ENCODE assay signal across 8 cellular contexts in genomic region chr14:21090194-21090939, GRCh38. TPM values are rescaled to one million over a fixed set of nuclear protein-coding genes. Genes with fewer than 3 reads are reported as not detected.
DNase-seq lines count a peak whose midpoint lies in the region; ATAC-seq and TF ChIP-seq lines count a peak whose summit lies in the region.

No MANE protein-coding gene starts in this region.

- H3K9me3 ChIP-seq in OCI-LY1 (ENCODE audit: low read length): no peaks in the 10 kb centered on the region

- H3K4me1 ChIP-seq in OCI-LY1 (ENCODE audit: insufficient read depth, low read length, severe bottlenecking): peaks cover 4% of the 10 kb centered on the region

- no peak overlapping the region for H3K4me2 ChIP-seq in OCI-LY1 (ENCODE audit: low read length)

- no peak overlapping the region for H3K27ac ChIP-seq in OCI-LY1 (ENCODE audit: low read depth, low read length, poor library complexity, severe bottlenecking)

- no peaks in the 10 kb centered on the region for H3K27me3 ChIP-seq in OCI-LY1 (ENCODE audit: insufficient read depth, low read length)

- no peaks in the 10 kb centered on the region for H3K9me3 Mint-ChIP-seq in osteocyte (ENCODE audit: unreplicated experiment)
- H3K9me3 Mint-ChIP-seq in natural killer cell treated with Interleukin-12 subunit alpha and Interleukin-12 subunit beta and Interleukin-15 and Interleukin-18, amount 100 ng/mL, for 72 hours: no peaks in the 10 kb centered on the region

- peaks cover 26% of the 10 kb centered on the region for H3K36me3 Mint-ChIP-seq in osteocyte (ENCODE audit: unreplicated experiment)
- no peaks in the 10 kb centered on the region for H3K36me3 Mint-ChIP-seq in natural killer cell treated with Interleukin-12 subunit alpha and Interleukin-12 subunit beta and Interleukin-15 and Interleukin-18, amount 100 ng/mL, for 72 hours

- no peak overlapping the region for H3K4me3 Mint-ChIP-seq in osteocyte (ENCODE audit: unreplicated experiment)
- no peak overlapping the region for H3K4me3 Mint-ChIP-seq in natural killer cell treated with Interleukin-12 subunit alpha and Interleukin-12 subunit beta and Interleukin-15 and Interleukin-18, amount 100 ng/mL, for 72 hours

- H3F3A ChIP-seq in OCI-LY1 (ENCODE audit: insufficient read depth, low read length): no peaks in the 10 kb centered on the region

- no peaks in the 10 kb centered on the region for H3K79me2 ChIP-seq in OCI-LY1 (ENCODE audit: insufficient read depth, low read length)

- no peaks in the 10 kb centered on the region for H3K27me3 Mint-ChIP-seq in osteocyte (ENCODE audit: unreplicated experiment)
- no peaks in the 10 kb centered on the region for H3K27me3 Mint-ChIP-seq in natural killer cell treated with Interleukin-12 subunit alpha and Interleukin-12 subunit beta and Interleukin-15 and Interleukin-18, amount 100 ng/mL, for 72 hours

- no peak overlapping the region for H2AFZ ChIP-seq in OCI-LY1 (ENCODE audit: low read length)

- TF ChIP-seq CTCF in OCI-LY1 (IDR thresholded peaks at IDR 0.05; ENCODE audit: low read length): peak; percentile 53
- TF ChIP-seq CTCF in osteocyte (IDR thresholded peaks at IDR 0.05): peak; percentile 64

- no peaks in the 10 kb centered on the region for H3K9me2 ChIP-seq in OCI-LY1 (ENCODE audit: low read depth, low read length)

- DNase-seq in GM03348 (ENCODE audit: low spot score) (peak; percentile 51), ecto neural progenitor cell (ENCODE audit: low spot score) (peak; percentile 72), osteocyte (ENCODE audit: extremely low spot score, unreplicated experiment) (no peak)
- DNase-seq in activated CD8-positive, alpha-beta memory T cell treated with anti-CD3 and anti-CD28 coated beads, Interleukin-2, amount 50 U/mL, for 4 hours: no peak
- no peak for DNase-seq in natural killer cell treated with Interleukin-12 subunit alpha and Interleukin-12 subunit beta and Interleukin-15 and Interleukin-18, amount 100 ng/mL, for 72 hours (ENCODE audit: low spot score)

- no peak for ATAC-seq in natural killer cell treated with Interleukin-12 subunit alpha and Interleukin-12 subunit beta and Interleukin-15 and Interleukin-18, amount 100 ng/mL, for 72 hours
- ATAC-seq in HG02885 (IDR thresholded peaks at IDR 0.05; ENCODE audit: poor library complexity, unreplicated experiment): no peak
- ATAC-seq in GM19035 (IDR thresholded peaks at IDR 0.05; ENCODE audit: unreplicated experiment): no peak

- no peak overlapping the region for H3K4me3 ChIP-seq in OCI-LY1 (ENCODE audit: low read depth, low read length, poor library complexity, severe bottlenecking)

- H4K20me1 ChIP-seq in OCI-LY1 (ENCODE audit: insufficient read depth, low read length): no peaks in the 10 kb centered on the region

- no peaks in the 10 kb centered on the region for H3K36me3 ChIP-seq in OCI-LY1 (ENCODE audit: insufficient read depth, low read length)

- H3K9ac ChIP-seq in OCI-LY1 (ENCODE audit: low read length): no peak overlapping the region

- no peak overlapping the region for H3K27ac Mint-ChIP-seq in osteocyte (ENCODE audit: unreplicated experiment)
- H3K27ac Mint-ChIP-seq in natural killer cell treated with Interleukin-12 subunit alpha and Interleukin-12 subunit beta and Interleukin-15 and Interleukin-18, amount 100 ng/mL, for 72 hours: no peak overlapping the region

- peaks cover 31% of the 10 kb centered on the region for H3K4me1 Mint-ChIP-seq in osteocyte (ENCODE audit: unreplicated experiment)
- H3K4me1 Mint-ChIP-seq in natural killer cell treated with Interleukin-12 subunit alpha and Interleukin-12 subunit beta and Interleukin-15 and Interleukin-18, amount 100 ng/mL, for 72 hours (ENCODE audit: low read depth in 2 of 2): peaks cover 27 to 28% of the 10 kb centered on the region in 2 donors

RNA-seq across cellular contexts. Expression of gene ZNF219, which starts 8.1 kb away (rescaled TPM):
- 20.5 and 25.2 TPM in 2 replicates for total RNA-seq in osteocyte
- 1 to 10 TPM; 4.5 to 9.5 TPM for total RNA-seq in natural killer cell treated with Interleukin-12 subunit alpha and Interleukin-12 subunit beta and Interleukin-15 and Interleukin-18, amount 100 ng/mL, for 72 hours

RNA-seq across cellular contexts. Expression of gene TMEM253, which starts 10.5 kb away (rescaled TPM):
- 1.2 TPM in 2 replicates for total RNA-seq in osteocyte
- total RNA-seq in natural killer cell treated with Interleukin-12 subunit alpha and Interleukin-12 subunit beta and Interleukin-15 and Interleukin-18, amount 100 ng/mL, for 72 hours: not detected

RNA-seq across cellular contexts. Expression of gene ARHGEF40, which starts 20.3 kb away (rescaled TPM):
- 126 and 139 TPM in 2 replicates for total RNA-seq in osteocyte
- under 1 TPM; 0.36 to 0.75 TPM for total RNA-seq in natural killer cell treated with Interleukin-12 subunit alpha and Interleukin-12 subunit beta and Interleukin-15 and Interleukin-18, amount 100 ng/mL, for 72 hours

RNA-seq across cellular contexts. Expression of gene RNASE8, which starts 32.7 kb away (rescaled TPM):
- total RNA-seq in osteocyte: not detected in 2 replicates
- not detected for total RNA-seq in natural killer cell treated with Interleukin-12 subunit alpha and Interleukin-12 subunit beta and Interleukin-15 and Interleukin-18, amount 100 ng/mL, for 72 hours

RNA-seq across cellular contexts. Expression of gene RNASE7, which starts 48.2 kb away (rescaled TPM):
- total RNA-seq in osteocyte: not detected in 2 replicates
- total RNA-seq in natural killer cell treated with Interleukin-12 subunit alpha and Interleukin-12 subunit beta and Interleukin-15 and Interleukin-18, amount 100 ng/mL, for 72 hours: not detected

Comparison
In these comparisons a context has a peak if more than half of its experiments do, and no peak if none do; other contexts are left out.
1. DNase-seq: peak in GM03348 (single experiment) and ecto neural progenitor cell (single experiment); none in osteocyte (single experiment), activated CD8-positive, alpha-beta memory T cell treated with anti-CD3 and anti-CD28 coated beads, Interleukin-2, amount 50 U/mL, for 4 hours (single experiment) and natural killer cell treated with Interleukin-12 subunit alpha and Interleukin-12 subunit beta and Interleukin-15 and Interleukin-18, amount 100 ng/mL, for 72 hours (single experiment).
2. RNA of gene ARHGEF40, which starts 20.3 kb away (total RNA-seq): 126 to 139 TPM in osteocyte; 0.36 to 0.75 TPM in natural killer cell treated with Interleukin-12 subunit alpha and Interleukin-12 subunit beta and Interleukin-15 and Interleukin-18, amount 100 ng/mL, for 72 hours; every median in the first group is over 10 times any median in the second.